8 cellular contexts compared by ENCODE assay signal in genomic region chr6:52517502-52518278, GRCh38. TPM values are rescaled to one million over a fixed set of nuclear protein-coding genes. Genes with fewer than 3 reads are reported as not detected.
DNase-seq lines count a peak whose midpoint lies in the region; ATAC-seq and TF ChIP-seq lines count a peak whose summit lies in the region.

No MANE protein-coding gene starts in this region.

- peak overlapping the region; percentile 95 for H3K14ac ChIP-seq in IMR-90 (replicated peaks; ENCODE audit: low read depth, low read length)

- peak; percentile 30; the same call in 1 of the 2 replicates for TF ChIP-seq RAD21 in IMR-90 (IDR thresholded peaks at IDR 0.05; ENCODE audit: low read length)

- peak overlapping the region; percentile 97 for H4K91ac ChIP-seq in IMR-90 (ENCODE audit: insufficient read depth, low read depth, low read length)

- intact Hi-C loops in IMR-90 (cut with micrococcal nuclease) (loop anchor here (1.0 to 5.0 kb wide), 4 partner anchors 22 to 95 kb away; partner anchors contain the start of genes EFHC1 and TRAM2), aorta (cut with DNase I) (loop anchor here (5.0 to 10.0 kb wide), 2 partner anchors 55 to 477 kb away; partner anchors contain the start of gene GSTA4 (in 1 of the 2))

- in situ Hi-C loops in IMR-90 (cut with MboI; ENCODE audit: low sequenced_read_pairs): loop anchor here (10.0 kb wide), 1 partner anchor 127 kb away; no protein-coding TSS in a partner anchor

- H3K4me3 ChIP-seq in IMR-90 (ENCODE audit: insufficient read depth, low read depth, low read length) (no peak overlapping the region), aorta (ENCODE audit: low read length in 2 of 2) (no peak overlapping the region)

- H2AK9ac ChIP-seq in IMR-90 (replicated peaks; ENCODE audit: low read depth, low read length, poor library complexity): peak overlapping the region; percentile 91

- TF ChIP-seq CTCF in IMR-90 (conservative IDR thresholded peaks at IDR 0.05; ENCODE audit: low read depth, low read length): no peak
- TF ChIP-seq CTCF in osteocyte (IDR thresholded peaks at IDR 0.05): no peak

- H4K8ac ChIP-seq in IMR-90 (ENCODE audit: low read depth in 2 of 2, low read length in 2 of 2): peak overlapping the region; percentile 63 to 97

- CTCF ChIA-PET in IMR-90 (lab: Yijun Ruan, JAX): no interaction called here

- H3K79me1 ChIP-seq in IMR-90 (ENCODE audit: low read depth in 1 of 2, low read length in 2 of 2): peaks cover 28 to 85% of the 10 kb centered on the region in 2 experiments

- peak overlapping the region; percentile 65 for H3K4me2 ChIP-seq in IMR-90 (ENCODE audit: low read depth, low read length)

- POLR2A ChIA-PET in IMR-90 (lab: Charles Lee; ENCODE audit: unreplicated experiment): no interaction called here

- peaks cover 28% of the 10 kb centered on the region for H3K36me3 Mint-ChIP-seq in activated T-cell treated with anti-CD3 and anti-CD28 coated beads, Interleukin-2, amount 50 U/mL, for 4 hours (ENCODE audit: insufficient read depth)
- peaks cover 71% of the 10 kb centered on the region for H3K36me3 Mint-ChIP-seq in osteocyte (ENCODE audit: unreplicated experiment)

- peak overlapping the region; percentile 93 for H3K56ac ChIP-seq in IMR-90 (ENCODE audit: extremely low read depth, insufficient read depth, low read length)

- peak overlapping the region; percentile 95 for H3K4ac ChIP-seq in IMR-90 (ENCODE audit: low read depth, low read length)

- H3K4me1 ChIP-seq in IMR-90 (ENCODE audit: control insufficient read depth, insufficient read depth, low read length): peaks cover 48% of the 10 kb centered on the region
- peaks cover 3 to 8% of the 10 kb centered on the region in 2 donors for H3K4me1 ChIP-seq in aorta (ENCODE audit: control insufficient read depth in 1 of 2, insufficient read depth in 2 of 2, low read length in 2 of 2)

- H2AFZ ChIP-seq in IMR-90 (replicated peaks; ENCODE audit: low read length, poor library complexity): peak overlapping the region; percentile 65

- H4K20me1 ChIP-seq in IMR-90 (ENCODE audit: insufficient read depth, low read length): peaks cover 10% of the 10 kb centered on the region; the same call in 1 of the 2 replicates

- peak; percentile 99 for DNase-seq in ELR (ENCODE audit: low read depth)
- peak; percentile 98 for DNase-seq in IMR-90
- no peak for DNase-seq in activated T-cell treated with anti-CD3 and anti-CD28 coated beads, Interleukin-2, amount 50 U/mL, for 4 hours
- peak; percentile 67 for DNase-seq in globus pallidus (ENCODE audit: low spot score)
- DNase-seq in osteocyte (ENCODE audit: extremely low spot score, unreplicated experiment): peak; percentile 91
- DNase-seq in aorta: peak; percentile 91 to 94
- DNase-seq in NCI-H526 treated with DMSO at 0.1 percent for 48 hours (lab: John Stamatoyannopoulos, UW): no peak

- TF ChIP-seq POLR2A in IMR-90 (IDR thresholded peaks at IDR 0.05; ENCODE audit: low read depth, low read length): peak; percentile 72

- peak overlapping the region; percentile 100 for H2AK5ac ChIP-seq in IMR-90 (ENCODE audit: low read depth, low read length)

- dilution Hi-C loops in IMR-90 (cut with HindIII; ENCODE audit: low sequenced_read_pairs, unreplicated experiment): no loop called here

- H2BK5ac ChIP-seq in IMR-90 (ENCODE audit: low read depth, low read length, poor library complexity, severe bottlenecking): peak overlapping the region; percentile 94

- peak overlapping the region; percentile 68 for H4K5ac ChIP-seq in IMR-90 (ENCODE audit: low read depth, low read length)

- ATAC-seq in GM21619 (IDR thresholded peaks at IDR 0.05; ENCODE audit: unreplicated experiment) (peak; percentile 95), IMR-90 (ENCODE audit: low read depth) (peak; percentile 74), aorta (ENCODE audit: low FRiP score) (peak; percentile 92)
- peak; percentile 80 to 85 for ATAC-seq in activated T-cell treated with anti-CD3 and anti-CD28 coated beads, Interleukin-2, amount 50 U/mL, for 4 hours

- H3K9me3 ChIP-seq in IMR-90 (ENCODE audit: control insufficient read depth, insufficient read depth, low read length) (no peaks in the 10 kb centered on the region), aorta (ENCODE audit: control insufficient read depth, low read length) (no peaks in the 10 kb centered on the region)

- H2BK20ac ChIP-seq in IMR-90 (ENCODE audit: low read depth, low read length): peak overlapping the region; percentile 90

- H3K27ac ChIP-seq in IMR-90 (ENCODE audit: insufficient read depth, low read length): peak overlapping the region; percentile 90
- peak overlapping the region; percentile 62 to 90 for H3K27ac ChIP-seq in aorta (ENCODE audit: low read depth in 1 of 2, low read length in 2 of 2)

- H3K9ac ChIP-seq in IMR-90 (ENCODE audit: low read depth, low read length): peak overlapping the region; percentile 54

- no TSS peak for BruUV-seq in IMR-90 (replicated peaks; lab: Mats Ljungman, UMichigan)

- H3K36me3 ChIP-seq in IMR-90 (ENCODE audit: control insufficient read depth, insufficient read depth, low read length) (peaks cover 30% of the 10 kb centered on the region), aorta (ENCODE audit: control insufficient read depth in 1 of 2, insufficient read depth in 2 of 2, low read length in 1 of 2) (peaks cover 0 to 2% of the 10 kb centered on the region in 2 donors)

- H3K18ac ChIP-seq in IMR-90 (ENCODE audit: low read depth, low read length): peak overlapping the region; percentile 87

- WGBS in IMR-90 (ENCODE audit: extremely low coverage in 2 of 2, insufficient read length in 1 of 2), 2 experiments: 39% methylated on average over 4 of the region's 14 CpGs; no CpG with 5 or more reads in 1 of the 2 experiments
- 12% methylated on average over 14 of the region's 14 CpGs for WGBS in aorta, 2 donors

- H3K4me3 Mint-ChIP-seq in activated T-cell treated with anti-CD3 and anti-CD28 coated beads, Interleukin-2, amount 50 U/mL, for 4 hours: no peak overlapping the region
- H3K4me3 Mint-ChIP-seq in osteocyte (ENCODE audit: unreplicated experiment): peak overlapping the region; percentile 61

- H3K27ac Mint-ChIP-seq in osteocyte (ENCODE audit: unreplicated experiment): peak overlapping the region; percentile 99

- no peaks in the 10 kb centered on the region for H3K27me3 Mint-ChIP-seq in activated T-cell treated with anti-CD3 and anti-CD28 coated beads, Interleukin-2, amount 50 U/mL, for 4 hours (ENCODE audit: low read depth)
- H3K27me3 Mint-ChIP-seq in osteocyte (ENCODE audit: unreplicated experiment): no peaks in the 10 kb centered on the region

- H3K9me3 Mint-ChIP-seq in activated T-cell treated with anti-CD3 and anti-CD28 coated beads, Interleukin-2, amount 50 U/mL, for 4 hours: no peaks in the 10 kb centered on the region
- no peaks in the 10 kb centered on the region for H3K9me3 Mint-ChIP-seq in osteocyte (ENCODE audit: unreplicated experiment)

- H2BK15ac ChIP-seq in IMR-90 (ENCODE audit: low read depth, low read length): peak overlapping the region; percentile 97

- H3K23ac ChIP-seq in IMR-90 (ENCODE audit: low read depth, low read length): peak overlapping the region; percentile 93

- H3K27me3 ChIP-seq in IMR-90 (ENCODE audit: control insufficient read depth, insufficient read depth, low read length) (no peaks in the 10 kb centered on the region), aorta (ENCODE audit: control insufficient read depth in 1 of 2, insufficient read depth in 2 of 2, low read length in 1 of 2) (no peaks in the 10 kb centered on the region)

- peaks cover 40% of the 10 kb centered on the region for H3K9me1 ChIP-seq in IMR-90 (ENCODE audit: insufficient read depth, low read length)

- peaks cover 5% of the 10 kb centered on the region for H3K4me1 Mint-ChIP-seq in activated T-cell treated with anti-CD3 and anti-CD28 coated beads, Interleukin-2, amount 50 U/mL, for 4 hours (ENCODE audit: low read depth)
- peaks cover 97% of the 10 kb centered on the region for H3K4me1 Mint-ChIP-seq in osteocyte (ENCODE audit: unreplicated experiment)

- peak overlapping the region; percentile 95 for H2BK120ac ChIP-seq in IMR-90 (ENCODE audit: low read depth, low read length)

TF ChIP-seq in IMR-90, 13 proteins besides CTCF, POLR2A, EP300 and RAD21:
- TF ChIP-seq MAFK (IDR thresholded peaks at IDR 0.05; ENCODE audit: low read depth, low read length) (no peak), NFE2L2 (IDR thresholded peaks at IDR 0.05; ENCODE audit: low read depth, low read length) (peak; percentile 29; the same call in 1 of the 2 replicates), CEBPB (IDR thresholded peaks at IDR 0.05; ENCODE audit: low read depth, low read length) (peak; percentile 62; the same call in 1 of the 2 replicates), MAZ (IDR thresholded peaks at IDR 0.05; ENCODE audit: borderline replicate concordance, low read depth, low read length) (peak; percentile 94), FOS (IDR thresholded peaks at IDR 0.05; ENCODE audit: low read depth, low read length) (peak; percentile 99), CHD1 (IDR thresholded peaks at IDR 0.05; ENCODE audit: low read depth, low read length) (no peak), BHLHE40 (IDR thresholded peaks at IDR 0.05; ENCODE audit: low read depth, low read length) (peak; percentile 54), USF2 (IDR thresholded peaks at IDR 0.05; ENCODE audit: low read depth, low read length) (no peak), SMC3 (IDR thresholded peaks at IDR 0.05; ENCODE audit: low read depth, low read length) (no peak), RCOR1 (IDR thresholded peaks at IDR 0.05; ENCODE audit: insufficient replicate concordance, low read length) (peak; percentile 36)

RNA-seq across cellular contexts. Expression of gene TRAM2, which starts 59.2 kb away (rescaled TPM):
- 77.2 and 81.1 TPM in 2 replicates for total RNA-seq in IMR-90 (2012; rRNA removed)
- 94.2 and 95.7 TPM in 2 replicates for polyA plus RNA-seq in IMR-90 (2012; rRNA removed)
- 51.8 and 52.7 TPM in 2 replicates for polyA plus RNA-seq in IMR-90 (2012; cell fraction: cytosol; rRNA removed)
- 86.8 and 207 TPM in 2 replicates for polyA plus RNA-seq in IMR-90 (2012; cell fraction: nucleus; rRNA removed; ENCODE audit: low replicate concordance)
- total RNA-seq in activated T-cell treated with anti-CD3 and anti-CD28 coated beads, Interleukin-2, amount 50 U/mL, for 4 hours: 1 to 10 TPM; 1.6 to 2.9 (median 2.4) TPM
- total RNA-seq in osteocyte: 320 and 339 TPM in 2 replicates
- 10 to 100 TPM; 38.0 to 39.5 TPM for total RNA-seq in aorta
- 10 to 100 TPM in 1 of 2 donors, 1 to 10 TPM in 1; 7.5 to 22.6 TPM for polyA plus RNA-seq in aorta

Comparison
In these comparisons a context has a peak if more than half of its experiments do, and no peak if none do; other contexts are left out.
1. DNase-seq: peak in ELR (single experiment), IMR-90 (single experiment), globus pallidus (single experiment), osteocyte (single experiment) and aorta (2 of 2); none in activated T-cell treated with anti-CD3 and anti-CD28 coated beads, Interleukin-2, amount 50 U/mL, for 4 hours (single experiment) and NCI-H526 treated with DMSO at 0.1 percent for 48 hours (single experiment).
2. RNA of gene TRAM2, which starts 59.2 kb away (total RNA-seq): 320 to 339 TPM in osteocyte, 77.2 to 81.1 TPM in IMR-90 and 38.0 to 39.5 TPM in aorta; 1.6 to 2.9 TPM in activated T-cell treated with anti-CD3 and anti-CD28 coated beads, Interleukin-2, amount 50 U/mL, for 4 hours; every median in the first group is over 10 times any median in the second.
3. Peak in every context shown above with its lines, with median percentiles within 50 percentile points of each other: ATAC-seq.